Comparison of ENCODE assay signal across 21 cellular contexts in the genomic region with DNA sequence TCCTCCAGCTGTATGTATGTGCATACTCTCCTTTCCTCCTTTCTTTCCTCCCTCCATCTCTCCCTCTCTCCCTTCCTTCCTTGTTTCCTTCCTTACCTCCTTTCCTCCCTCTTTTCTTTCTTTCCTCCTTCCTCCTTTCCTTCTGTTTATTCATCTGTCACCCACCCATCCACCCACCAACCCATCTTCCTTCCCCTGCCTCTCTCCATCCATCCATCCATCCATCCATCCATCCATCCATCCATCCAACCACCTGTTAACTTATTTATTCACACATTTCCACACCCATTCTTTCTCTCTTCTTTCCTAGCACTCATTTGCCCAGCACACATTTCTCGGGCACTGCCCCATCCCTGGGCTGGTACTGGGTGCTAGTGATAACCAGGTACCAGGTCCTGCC.
DNase-seq lines count a peak whose midpoint lies in the region; ATAC-seq and TF ChIP-seq lines count a peak whose summit lies in the region.
"Had no signal": no experiment of that assay in that cellular context is flagged by ENCODE, and none has a peak within 500 bp of the region (broad histone marks: within the 10 kb centered on the region; RNA-seq: fewer than 3 reads in every experiment).

No MANE protein-coding gene starts in this region.

- H3K9me3 Mint-ChIP-seq in Calu3 (ENCODE audit: low read depth, unreplicated experiment) (peaks cover 4% of the 10 kb centered on the region), nephron progenitor cell (no peaks in the 10 kb centered on the region)
- H3K9me3 Mint-ChIP-seq: activated T-cell treated with anti-CD3 and anti-CD28 coated beads, Interleukin-2, amount 50 U/mL, for 4 hours; natural killer cell; T-helper 2 cell treated with Interferon-gamma antibody and Interleukin-4, amounts not matched to agents 5 μg/mL and 100 μg/mL, for 36 hours had no signal

- CTCF ChIA-PET in Calu3 (lab: Charles Lee) = no interaction called here

- H3K9ac ChIP-seq in neural cell (ENCODE audit: low read length) (peak overlapping the region; percentile 90), stomach smooth muscle (ENCODE audit: low read length in 2 of 2) (peak overlapping the region; percentile 39 to 47)

- H3K27me3 ChIP-seq in brain microvascular endothelial cell (replicated peaks) = no peaks in the 10 kb centered on the region
- no peaks in the 10 kb centered on the region for H3K27me3 ChIP-seq in neural cell (ENCODE audit: insufficient read depth, low read depth, low read length)
- H3K27me3 ChIP-seq in stomach smooth muscle (ENCODE audit: control insufficient read depth in 1 of 2, insufficient read depth in 2 of 2, low read length in 2 of 2) = no peaks in the 10 kb centered on the region

- H3K4me1 Mint-ChIP-seq in Calu3 (ENCODE audit: low read depth, unreplicated experiment) (peaks cover 31% of the 10 kb centered on the region), nephron progenitor cell (peaks cover 32% of the 10 kb centered on the region)
- H3K4me1 Mint-ChIP-seq: natural killer cell had no signal

- H3K4me3 ChIP-seq in brain microvascular endothelial cell (ENCODE audit: low read depth, low read length) = peak overlapping the region; percentile 1
- peak overlapping the region; percentile 62 for H3K4me3 ChIP-seq in neural cell (ENCODE audit: low read length)
- peak overlapping the region in 1 of 2 donors; percentile 59 for H3K4me3 ChIP-seq in stomach smooth muscle (ENCODE audit: low read length in 2 of 2)
- H3K4me3 ChIP-seq: GM12878 had no signal

- peak overlapping the region; percentile 89 for H3K4me2 ChIP-seq in neural cell (ENCODE audit: low read length)

- peaks cover 2% of the 10 kb centered on the region for H3F3A ChIP-seq in neural cell (ENCODE audit: insufficient read depth, low read length, poor library complexity, severe bottlenecking)

- peaks cover 27% of the 10 kb centered on the region for H3K4me1 ChIP-seq in stomach smooth muscle (ENCODE audit: control insufficient read depth, insufficient read depth, low read length)

- H3K27me3 Mint-ChIP-seq in Calu3 (ENCODE audit: unreplicated experiment) (peaks cover 24% of the 10 kb centered on the region), nephron progenitor cell (ENCODE audit: low read depth, poor library complexity) (peaks cover 76% of the 10 kb centered on the region)

- H3K27ac Mint-ChIP-seq in Calu3 (ENCODE audit: unreplicated experiment) (no peak overlapping the region), nephron progenitor cell (no peak overlapping the region)
- H3K27ac Mint-ChIP-seq: CD14-positive monocyte; natural killer cell; T-helper 2 cell treated with Interferon-gamma antibody and Interleukin-4, amounts not matched to agents 5 μg/mL and 100 μg/mL, for 36 hours had no signal

- H3K4me3 Mint-ChIP-seq in Calu3 (ENCODE audit: low read depth, unreplicated experiment) = peak overlapping the region; percentile 9
- H3K4me3 Mint-ChIP-seq in nephron progenitor cell = no peak overlapping the region
- H3K4me3 Mint-ChIP-seq: activated T-cell treated with anti-CD3 and anti-CD28 coated beads, Interleukin-2, amount 50 U/mL, for 4 hours; natural killer cell; T-helper 2 cell treated with Interferon-gamma antibody and Interleukin-4, amounts not matched to agents 5 μg/mL and 100 μg/mL, for 36 hours had no signal

- DNase-seq in Calu3 = no peak
- DNase-seq in brain microvascular endothelial cell = no peak
- no peak for DNase-seq in NCI-H526 treated with DMSO at 0.1 percent for 48 hours (lab: John Stamatoyannopoulos, UW)
- DNase-seq in nephron progenitor cell = no peak
- DNase-seq: activated CD4-positive, alpha-beta T cell treated with anti-CD3 and anti-CD28 coated beads for 48 hours; activated naive CD4-positive, alpha-beta T cell; activated T-cell treated with anti-CD3 and anti-CD28 coated beads, Interleukin-2, amount 50 U/mL, for 4 hours; natural killer cell; NCI-H1048; NCI-H187; NK-92 treated with Interleukin-12 subunit alpha and Interleukin-12 subunit beta, amount 100 ng/mL, for 24 hours; posterior cingulate gyrus; SHP77; stimulated activated naive CD8-positive, alpha-beta T cell treated with anti-CD3 and anti-CD28 coated beads, Interleukin-15, Interleukin-2, amounts not matched to agents 100 U/mL and 50 U/mL, for 24 hours had no signal

- H3K9me3 ChIP-seq in neural cell (ENCODE audit: low read length) (no peaks in the 10 kb centered on the region), stomach smooth muscle (ENCODE audit: control insufficient read depth in 2 of 2, low read length in 2 of 2) (no peaks in the 10 kb centered on the region)

- no peak for TF ChIP-seq RAD21 in neural cell (conservative IDR thresholded peaks at IDR 0.05)

- no TSS peak for BruUV-seq in Calu3 (replicated peaks; lab: Mats Ljungman, UMichigan)

- TF ChIP-seq CTCF in Calu3 (IDR thresholded peaks at IDR 0.05; ENCODE audit: unreplicated experiment) = no peak
- TF ChIP-seq CTCF in brain microvascular endothelial cell (IDR thresholded peaks at IDR 0.05; ENCODE audit: low read depth, low read length, missing control alignments) = no peak
- TF ChIP-seq CTCF in neural cell (IDR thresholded peaks at IDR 0.05; ENCODE audit: poor library complexity, severe bottlenecking) = no peak
- TF ChIP-seq CTCF in nephron progenitor cell (IDR thresholded peaks at IDR 0.05) = no peak

- intact Hi-C loops in Calu3 (cut with micrococcal nuclease; ENCODE audit: unreplicated experiment) = no loop called here

- TF ChIP-seq EP300 in neural cell (conservative IDR thresholded peaks at IDR 0.05; ENCODE audit: poor library complexity, severe bottlenecking) = no peak

- in situ Hi-C loops in brain microvascular endothelial cell (cut with HindIII; ENCODE audit: low pct_ligation_motif_present, low sequenced_read_pairs) = no loop called here

- H3K9me2 ChIP-seq in neural cell (ENCODE audit: insufficient read depth, low read length) = no peaks in the 10 kb centered on the region

- H3K36me3 ChIP-seq in brain microvascular endothelial cell (replicated peaks) = no peaks in the 10 kb centered on the region
- H3K36me3 ChIP-seq in neural cell (ENCODE audit: insufficient read depth, low read length) = no peaks in the 10 kb centered on the region
- no peaks in the 10 kb centered on the region for H3K36me3 ChIP-seq in stomach smooth muscle (ENCODE audit: control insufficient read depth in 2 of 2, insufficient read depth in 2 of 2, low read length in 2 of 2)

- H3K79me2 ChIP-seq in neural cell (replicated peaks; ENCODE audit: insufficient read depth, low read length) = no peaks in the 10 kb centered on the region

- H2AFZ ChIP-seq in neural cell (ENCODE audit: low read depth, low read length) = peak overlapping the region; percentile 57

- H3K36me3 Mint-ChIP-seq in Calu3 (ENCODE audit: insufficient read depth, unreplicated experiment) = no peaks in the 10 kb centered on the region
- no peaks in the 10 kb centered on the region for H3K36me3 Mint-ChIP-seq in nephron progenitor cell (ENCODE audit: low read depth)
- H3K36me3 Mint-ChIP-seq: CD14-positive monocyte, natural killer cell had no signal

- no peaks in the 10 kb centered on the region for H4K20me1 ChIP-seq in neural cell (ENCODE audit: insufficient read depth)

- no peak overlapping the region for H3K27ac ChIP-seq in brain microvascular endothelial cell
- peak overlapping the region; percentile 98 for H3K27ac ChIP-seq in neural cell (ENCODE audit: low read length)
- H3K27ac ChIP-seq in stomach smooth muscle (ENCODE audit: low read length) = no peak overlapping the region

- ATAC-seq in GM19452 (IDR thresholded peaks at IDR 0.05; ENCODE audit: unreplicated experiment) = no peak
- ATAC-seq: activated T-cell treated with anti-CD3 and anti-CD28 coated beads, Interleukin-2, amount 50 U/mL, for 4 hours; GM12878; natural killer cell; Panc1; stimulated activated naive CD8-positive, alpha-beta T cell treated with anti-CD3 and anti-CD28 coated beads, Interleukin-15, Interleukin-2, amounts not matched to agents 100 U/mL and 50 U/mL, for 24 hours had no signal

TF ChIP-seq in neural cell, 6 proteins besides CTCF, POLR2A, EP300 and RAD21:
- TF ChIP-seq, protein P1, sequence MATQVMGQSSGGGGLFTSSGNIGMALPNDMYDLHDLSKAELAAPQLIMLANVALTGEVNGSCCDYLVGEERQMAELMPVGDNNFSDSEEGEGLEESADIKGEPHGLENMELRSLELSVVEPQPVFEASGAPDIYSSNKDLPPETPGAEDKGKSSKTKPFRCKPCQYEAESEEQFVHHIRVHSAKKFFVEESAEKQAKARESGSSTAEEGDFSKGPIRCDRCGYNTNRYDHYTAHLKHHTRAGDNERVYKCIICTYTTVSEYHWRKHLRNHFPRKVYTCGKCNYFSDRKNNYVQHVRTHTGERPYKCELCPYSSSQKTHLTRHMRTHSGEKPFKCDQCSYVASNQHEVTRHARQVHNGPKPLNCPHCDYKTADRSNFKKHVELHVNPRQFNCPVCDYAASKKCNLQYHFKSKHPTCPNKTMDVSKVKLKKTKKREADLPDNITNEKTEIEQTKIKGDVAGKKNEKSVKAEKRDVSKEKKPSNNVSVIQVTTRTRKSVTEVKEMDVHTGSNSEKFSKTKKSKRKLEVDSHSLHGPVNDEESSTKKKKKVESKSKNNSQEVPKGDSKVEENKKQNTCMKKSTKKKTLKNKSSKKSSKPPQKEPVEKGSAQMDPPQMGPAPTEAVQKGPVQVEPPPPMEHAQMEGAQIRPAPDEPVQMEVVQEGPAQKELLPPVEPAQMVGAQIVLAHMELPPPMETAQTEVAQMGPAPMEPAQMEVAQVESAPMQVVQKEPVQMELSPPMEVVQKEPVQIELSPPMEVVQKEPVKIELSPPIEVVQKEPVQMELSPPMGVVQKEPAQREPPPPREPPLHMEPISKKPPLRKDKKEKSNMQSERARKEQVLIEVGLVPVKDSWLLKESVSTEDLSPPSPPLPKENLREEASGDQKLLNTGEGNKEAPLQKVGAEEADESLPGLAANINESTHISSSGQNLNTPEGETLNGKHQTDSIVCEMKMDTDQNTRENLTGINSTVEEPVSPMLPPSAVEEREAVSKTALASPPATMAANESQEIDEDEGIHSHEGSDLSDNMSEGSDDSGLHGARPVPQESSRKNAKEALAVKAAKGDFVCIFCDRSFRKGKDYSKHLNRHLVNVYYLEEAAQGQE (IDR thresholded peaks at IDR 0.05; ENCODE audit: borderline replicate concordance) = no peak
- no peak for TF ChIP-seq POLR2AphosphoS5 (IDR thresholded peaks at IDR 0.05)
- no peak for TF ChIP-seq SMC3 (conservative IDR thresholded peaks at IDR 0.05; ENCODE audit: poor library complexity)
- no peak for TF ChIP-seq EZH2 (IDR thresholded peaks at IDR 0.05; ENCODE audit: borderline replicate concordance, insufficient read depth, low read length, poor library complexity, severe bottlenecking)
- TF ChIP-seq MXI1 (conservative IDR thresholded peaks at IDR 0.05; ENCODE audit: poor library complexity, severe bottlenecking) = no peak
- no peak for TF ChIP-seq TAF1 (IDR thresholded peaks at IDR 0.05; ENCODE audit: low read depth)
